8 cellular contexts compared by ENCODE assay signal in genomic region chr17:56833023-56833811, GRCh38. TPM values are rescaled to one million over a fixed set of nuclear protein-coding genes. Genes with fewer than 3 reads are reported as not detected.
DNase-seq lines count a peak whose midpoint lies in the region; ATAC-seq and TF ChIP-seq lines count a peak whose summit lies in the region.

No MANE protein-coding gene starts in this region.

- no peaks in the 10 kb centered on the region for H3K9me3 Mint-ChIP-seq in naive thymus-derived CD8-positive, alpha-beta T cell
- H3K9me3 Mint-ChIP-seq in stimulated activated naive B cell treated with anti-CD40 and anti-IgM and Interleukin-4, amounts not matched to agents 10 μg/mL and 1 μg/mL and 100 μg/mL, for 72 hours, result no peaks in the 10 kb centered on the region

- ATAC-seq in GM19324 (IDR thresholded peaks at IDR 0.05; ENCODE audit: low FRiP score, unreplicated experiment) (peak; percentile 59), HG03439 (IDR thresholded peaks at IDR 0.05; ENCODE audit: unreplicated experiment) (peak; percentile 48), esophagus mucosa (peak; percentile 73)
- ATAC-seq in naive thymus-derived CD8-positive, alpha-beta T cell, result peak; percentile 62 to 65
- peak; percentile 67 to 72 for ATAC-seq in stimulated activated naive B cell treated with anti-CD40 and anti-IgM and Interleukin-4, amounts not matched to agents 10 μg/mL and 1 μg/mL and 100 μg/mL, for 72 hours (replicated peaks)

- H3K4me1 Mint-ChIP-seq in naive thymus-derived CD8-positive, alpha-beta T cell, result peaks cover 33 to 68% (median 66%) of the 10 kb centered on the region in 4 donors
- peaks cover 29 to 54% of the 10 kb centered on the region in 2 donors for H3K4me1 Mint-ChIP-seq in stimulated activated naive B cell treated with anti-CD40 and anti-IgM and Interleukin-4, amounts not matched to agents 10 μg/mL and 1 μg/mL and 100 μg/mL, for 72 hours

- peak overlapping the region; percentile 95 for H3K27ac ChIP-seq in C4-2B

- H3K27ac Mint-ChIP-seq in naive thymus-derived CD8-positive, alpha-beta T cell, result peak overlapping the region; percentile 60 to 97 (median 89)
- peak overlapping the region; percentile 89 for H3K27ac Mint-ChIP-seq in stimulated activated naive B cell treated with anti-CD40 and anti-IgM and Interleukin-4, amounts not matched to agents 10 μg/mL and 1 μg/mL and 100 μg/mL, for 72 hours

- peak; percentile 73 for DNase-seq in NOMO-1 treated with dmso at 0.1 percent for 144 hours (lab: John Stamatoyannopoulos, UW; ENCODE audit: unreplicated experiment)
- peak; percentile 44 for DNase-seq in activated T-cell treated with anti-CD3 and anti-CD28 coated beads for 4 hours
- DNase-seq in naive thymus-derived CD8-positive, alpha-beta T cell, result peak; percentile 47 to 80 (median 58)
- peak; percentile 48 for DNase-seq in stimulated activated naive B cell treated with anti-CD40 and anti-IgM and Interleukin-4, amounts not matched to agents 10 μg/mL and 1 μg/mL and 100 μg/mL, for 72 hours

- TF ChIP-seq CTCF in C4-2B (conservative IDR thresholded peaks at IDR 0.05), result no peak

- POLR2A ChIA-PET in naive thymus-derived CD8-positive, alpha-beta T cell (lab: Charles Lee), result interaction anchor here (0.6 to 3.1 kb wide), 8 partner anchors 9 to 1595 kb away, joined by 3 to 20 read pairs (median 6); partner anchors contain the start of genes AKAP1, NOG and TRIM25

- H3K27me3 Mint-ChIP-seq in naive thymus-derived CD8-positive, alpha-beta T cell, result no peaks in the 10 kb centered on the region
- no peaks in the 10 kb centered on the region for H3K27me3 Mint-ChIP-seq in stimulated activated naive B cell treated with anti-CD40 and anti-IgM and Interleukin-4, amounts not matched to agents 10 μg/mL and 1 μg/mL and 100 μg/mL, for 72 hours

- H3K4me3 Mint-ChIP-seq in naive thymus-derived CD8-positive, alpha-beta T cell, result peak overlapping the region; percentile 87 to 98 (median 94)
- peak overlapping the region; percentile 95 to 97 for H3K4me3 Mint-ChIP-seq in stimulated activated naive B cell treated with anti-CD40 and anti-IgM and Interleukin-4, amounts not matched to agents 10 μg/mL and 1 μg/mL and 100 μg/mL, for 72 hours

- peaks cover 0 to 39% (median 8%) of the 10 kb centered on the region in 3 donors for H3K36me3 Mint-ChIP-seq in naive thymus-derived CD8-positive, alpha-beta T cell
- H3K36me3 Mint-ChIP-seq in stimulated activated naive B cell treated with anti-CD40 and anti-IgM and Interleukin-4, amounts not matched to agents 10 μg/mL and 1 μg/mL and 100 μg/mL, for 72 hours, result peaks cover 21 to 39% of the 10 kb centered on the region in 2 donors

RNA-seq across cellular contexts. Expression of gene C17orf67, which starts 0.5 kb away (rescaled TPM):
- total RNA-seq in esophagus mucosa, result 0.52 TPM
- total RNA-seq in naive thymus-derived CD8-positive, alpha-beta T cell, result 1 to 10 TPM; 8.0 to 9.5 TPM
- 1 to 10 TPM; 1.5 to 2.2 (median 1.6) TPM for polyA plus RNA-seq in naive thymus-derived CD8-positive, alpha-beta T cell

RNA-seq across cellular contexts. Expression of gene DGKE, which starts 0.7 kb away (rescaled TPM):
- total RNA-seq in esophagus mucosa, result 3.1 TPM
- total RNA-seq in naive thymus-derived CD8-positive, alpha-beta T cell, result 10 to 100 TPM; 40.0 to 45.8 TPM
- 1 to 10 TPM; 3.8 to 4.7 (median 4.1) TPM for polyA plus RNA-seq in naive thymus-derived CD8-positive, alpha-beta T cell

Comparison
In these comparisons a context has a peak if more than half of its experiments do, and no peak if none do; other contexts are left out.
1. Peak in every context shown above with its lines: DNase-seq, ATAC-seq and H3K27ac ChIP-seq.